12 cellular contexts compared by ENCODE assay signal in the genomic region with DNA sequence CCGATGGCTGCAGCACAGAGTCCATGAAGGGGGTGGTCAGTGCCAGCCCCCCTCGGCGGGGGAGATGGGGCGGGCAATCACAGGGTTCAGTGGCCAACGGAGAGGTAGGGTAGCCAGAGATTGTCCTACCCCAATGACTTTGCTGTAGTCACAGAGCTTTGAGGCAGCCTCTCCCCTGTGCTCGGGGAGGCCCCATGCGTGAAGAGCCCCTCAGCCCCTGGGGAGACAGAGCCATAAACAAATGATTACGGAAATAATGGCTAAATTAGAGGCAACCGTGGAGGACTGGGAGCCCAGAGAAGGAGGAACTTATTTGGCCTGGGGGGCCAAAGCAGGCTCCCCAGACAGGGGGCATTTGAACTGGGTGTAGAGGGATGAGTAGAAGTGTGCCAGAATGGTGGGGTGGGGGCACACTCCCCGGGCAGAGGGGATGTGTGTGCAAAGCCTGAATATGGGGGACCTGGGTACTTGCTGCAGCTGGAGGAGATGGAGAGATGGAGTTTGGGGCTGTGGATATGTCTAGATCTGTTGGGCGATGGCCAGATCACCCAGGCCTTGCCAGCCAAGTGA.
DNase-seq lines count a peak whose midpoint lies in the region; ATAC-seq, FAIRE-seq and TF ChIP-seq lines count a peak whose summit lies in the region.
"Had no signal": no experiment of that assay in that cellular context is flagged by ENCODE, and none has a peak within 500 bp of the region (broad histone marks: within the 10 kb centered on the region; RNA-seq: fewer than 3 reads in every experiment).

No MANE protein-coding gene starts in this region.

- H3K4me3 ChIP-seq in CD4-positive, alpha-beta memory T cell (ENCODE audit: low read length in 2 of 2) = no peak overlapping the region
- H3K4me3 ChIP-seq in esophagus squamous epithelium = no peak overlapping the region
- no peak overlapping the region for H3K4me3 ChIP-seq in skeletal muscle tissue (ENCODE audit: low read length in 3 of 3)

- WGBS in esophagus squamous epithelium, 2 donors = 63 to 73% methylated on average over 5 to 6 of the region's 11 CpGs

- intact Hi-C loops in CD4-positive, alpha-beta memory T cell (cut with micrococcal nuclease) = no loop called here
- intact Hi-C loops in esophagus squamous epithelium (cut with DNase I) = no loop called here

- no peak overlapping the region for H3K9ac ChIP-seq in skeletal muscle tissue (ENCODE audit: low read depth in 1 of 3, low read length in 3 of 3)

- H3K27me3 Mint-ChIP-seq in CD4-positive, alpha-beta memory T cell = no peaks in the 10 kb centered on the region
- no peaks in the 10 kb centered on the region for H3K27me3 Mint-ChIP-seq in WTC11 (ENCODE audit: low read depth)
- H3K27me3 Mint-ChIP-seq: activated CD4-positive, alpha-beta memory T cell treated with anti-CD3 and anti-CD28 coated beads, Interleukin-2, amount 10 ng/mL, durations not matched to agents 7 days and 5 days had no signal

- H3K27me3 ChIP-seq in CD4-positive, alpha-beta memory T cell (ENCODE audit: insufficient read depth, low read length) = no peaks in the 10 kb centered on the region
- H3K27me3 ChIP-seq in esophagus squamous epithelium (no peaks in the 10 kb centered on the region), skeletal muscle tissue (ENCODE audit: control insufficient read depth in 3 of 3, insufficient read depth in 3 of 3, low read length in 3 of 3) (peaks cover 4 to 20% (median 7%) of the 10 kb centered on the region in 3 donors)

- TF ChIP-seq POLR2A in esophagus squamous epithelium (IDR thresholded peaks at IDR 0.05) = no peak
- no peak for TF ChIP-seq POLR2A in H54 (IDR thresholded peaks at IDR 0.05; ENCODE audit: low read depth, low read length)

- H3K4me1 Mint-ChIP-seq in CD4-positive, alpha-beta memory T cell = peaks cover 0 to 9% (median 2%) of the 10 kb centered on the region in 4 donors
- 0 out of 2 replicates have a peak, but pooled peaks cover 4% of the 10 kb centered on the region for H3K4me1 Mint-ChIP-seq in WTC11
- H3K4me1 Mint-ChIP-seq: activated CD4-positive, alpha-beta memory T cell treated with anti-CD3 and anti-CD28 coated beads, Interleukin-2, amount 10 ng/mL, durations not matched to agents 7 days and 5 days had no signal

- H3K4me1 ChIP-seq in CD4-positive, alpha-beta memory T cell (ENCODE audit: insufficient read depth, low read length) = no peaks in the 10 kb centered on the region
- H3K4me1 ChIP-seq in esophagus squamous epithelium = peaks cover 33 to 99% (median 58%) of the 10 kb centered on the region in 3 donors
- peaks cover 36 to 41% (median 36%) of the 10 kb centered on the region in 3 donors for H3K4me1 ChIP-seq in skeletal muscle tissue (ENCODE audit: control insufficient read depth in 3 of 3, insufficient read depth in 3 of 3, low read length in 3 of 3)

- no peak for DNase-seq in CD4-positive, alpha-beta memory T cell
- DNase-seq in WTC11 (ENCODE audit: low spot score) (no peak), esophagus squamous epithelium (lab: John Stamatoyannopoulos, UW) (no peak), H54 (ENCODE audit: insufficient read length, low spot score) (no peak)
- DNase-seq in stimulated activated CD4-positive, alpha-beta T cell treated with anti-CD3 and anti-CD28 coated beads, Interleukin-4, amount 100 ng/mL, for 1 hour = no peak
- DNase-seq: activated CD4-positive, alpha-beta memory T cell treated with anti-CD3 and anti-CD28 coated beads, Interleukin-2, amount 10 ng/mL, durations not matched to agents 7 days and 5 days; activated naive CD4-positive, alpha-beta T cell treated with anti-CD3 and anti-CD28 coated beads, Interleukin-2, amount 50 U/mL, for 16 hours; natural killer cell; stimulated activated CD8-positive, alpha-beta memory T cell treated with anti-CD3 and anti-CD28 coated beads, Interleukin-4, amount 100 ng/mL, for 48 hours had no signal

- H3K27ac ChIP-seq in CD4-positive, alpha-beta memory T cell (ENCODE audit: low read depth, low read length) = no peak overlapping the region
- peak overlapping the region; percentile 51 to 87 (median 74) for H3K27ac ChIP-seq in esophagus squamous epithelium
- peak overlapping the region; percentile 81 for H3K27ac ChIP-seq in skeletal muscle tissue (ENCODE audit: low read depth, low read length)

- no peaks in the 10 kb centered on the region for H3K9me3 ChIP-seq in CD4-positive, alpha-beta memory T cell (ENCODE audit: control insufficient read depth in 1 of 2, low read length in 2 of 2)
- no peaks in the 10 kb centered on the region for H3K9me3 ChIP-seq in esophagus squamous epithelium
- no peaks in the 10 kb centered on the region for H3K9me3 ChIP-seq in skeletal muscle tissue (ENCODE audit: control insufficient read depth in 3 of 3, low read length in 3 of 3)

- CTCF ChIA-PET in CD4-positive, alpha-beta memory T cell (lab: Charles Lee; ENCODE audit: partially characterized antibody) = interaction anchor here (1.4 kb wide), 1 partner anchor 46 kb away, joined by 3 read pairs; no protein-coding TSS in a partner anchor
- CTCF ChIA-PET in WTC11 (lab: Charles Lee) = interaction anchor here (1.1 kb wide), 1 partner anchor 11 kb away, joined by 3 read pairs; no protein-coding TSS in a partner anchor

- H3K36me3 ChIP-seq in CD4-positive, alpha-beta memory T cell (ENCODE audit: insufficient read depth, low read length) = no peaks in the 10 kb centered on the region
- H3K36me3 ChIP-seq in esophagus squamous epithelium (peaks cover 0 to 49% (median 5%) of the 10 kb centered on the region in 3 donors), skeletal muscle tissue (ENCODE audit: control insufficient read depth in 3 of 3, insufficient read depth in 3 of 3, low read length in 3 of 3) (no peaks in the 10 kb centered on the region)

- FAIRE-seq in H54 (lab: Jason Lieb, UNC) = no peak

- TF ChIP-seq CTCF in WTC11 (IDR thresholded peaks at IDR 0.05) (no peak), esophagus squamous epithelium (IDR thresholded peaks at IDR 0.05) (no peak)

- peak overlapping the region; percentile 17 to 85 (median 59) for H3K27ac Mint-ChIP-seq in CD4-positive, alpha-beta memory T cell
- peak overlapping the region; percentile 12; the same call in 1 of the 2 replicates for H3K27ac Mint-ChIP-seq in WTC11
- H3K27ac Mint-ChIP-seq: activated CD4-positive, alpha-beta memory T cell treated with anti-CD3 and anti-CD28 coated beads, Interleukin-2, amount 10 ng/mL, durations not matched to agents 7 days and 5 days had no signal

- POLR2A ChIA-PET in CD4-positive, alpha-beta memory T cell (lab: Charles Lee; ENCODE audit: partially characterized antibody) = no interaction called here
- POLR2A ChIA-PET in WTC11 (lab: Charles Lee) = no interaction called here

- no peaks in the 10 kb centered on the region for H3K9me3 Mint-ChIP-seq in CD4-positive, alpha-beta memory T cell
- no peaks in the 10 kb centered on the region for H3K9me3 Mint-ChIP-seq in WTC11
- H3K9me3 Mint-ChIP-seq: activated CD4-positive, alpha-beta memory T cell treated with anti-CD3 and anti-CD28 coated beads, Interleukin-2, amount 10 ng/mL, durations not matched to agents 7 days and 5 days; natural killer cell had no signal

- peaks cover 17 to 42% of the 10 kb centered on the region in 2 donors for H3K36me3 Mint-ChIP-seq in CD4-positive, alpha-beta memory T cell
- H3K36me3 Mint-ChIP-seq in WTC11 = peaks cover 16% of the 10 kb centered on the region
- H3K36me3 Mint-ChIP-seq: natural killer cell had no signal

- H3K4me3 Mint-ChIP-seq in CD4-positive, alpha-beta memory T cell = no peak overlapping the region
- no peak overlapping the region for H3K4me3 Mint-ChIP-seq in WTC11
- H3K4me3 Mint-ChIP-seq: activated CD4-positive, alpha-beta memory T cell treated with anti-CD3 and anti-CD28 coated beads, Interleukin-2, amount 10 ng/mL, durations not matched to agents 7 days and 5 days; natural killer cell had no signal

- ATAC-seq in WTC11 (no peak), HG02840 (IDR thresholded peaks at IDR 0.05; ENCODE audit: low FRiP score, unreplicated experiment) (no peak), GM18909 (IDR thresholded peaks at IDR 0.05; ENCODE audit: poor library complexity, unreplicated experiment) (no peak)
- ATAC-seq: natural killer cell had no signal

TF ChIP-seq in WTC11, 78 proteins besides CTCF, POLR2A, EP300 and RAD21 (continues in another document):
- no peak for TF ChIP-seq RORB (CRISPR knock-in tag; IDR thresholded peaks at IDR 0.05)
- TF ChIP-seq, protein P1, sequence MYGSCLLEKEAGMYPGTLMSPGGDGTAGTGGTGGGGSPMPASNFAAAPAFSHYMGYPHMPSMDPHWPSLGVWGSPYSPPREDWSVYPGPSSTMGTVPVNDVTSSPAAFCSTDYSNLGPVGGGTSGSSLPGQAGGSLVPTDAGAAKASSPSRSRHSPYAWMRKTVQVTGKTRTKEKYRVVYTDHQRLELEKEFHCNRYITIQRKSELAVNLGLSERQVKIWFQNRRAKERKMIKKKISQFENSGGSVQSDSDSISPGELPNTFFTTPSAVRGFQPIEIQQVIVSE (CRISPR knock-in tag; IDR thresholded peaks at IDR 0.05; ENCODE audit: borderline replicate concordance) = no peak
- TF ChIP-seq, protein P2, sequence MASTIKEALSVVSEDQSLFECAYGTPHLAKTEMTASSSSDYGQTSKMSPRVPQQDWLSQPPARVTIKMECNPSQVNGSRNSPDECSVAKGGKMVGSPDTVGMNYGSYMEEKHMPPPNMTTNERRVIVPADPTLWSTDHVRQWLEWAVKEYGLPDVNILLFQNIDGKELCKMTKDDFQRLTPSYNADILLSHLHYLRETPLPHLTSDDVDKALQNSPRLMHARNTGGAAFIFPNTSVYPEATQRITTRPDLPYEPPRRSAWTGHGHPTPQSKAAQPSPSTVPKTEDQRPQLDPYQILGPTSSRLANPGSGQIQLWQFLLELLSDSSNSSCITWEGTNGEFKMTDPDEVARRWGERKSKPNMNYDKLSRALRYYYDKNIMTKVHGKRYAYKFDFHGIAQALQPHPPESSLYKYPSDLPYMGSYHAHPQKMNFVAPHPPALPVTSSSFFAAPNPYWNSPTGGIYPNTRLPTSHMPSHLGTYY (CRISPR knock-in tag; IDR thresholded peaks at IDR 0.05) = no peak
- no peak for TF ChIP-seq KAT7 (CRISPR knock-in tag; IDR thresholded peaks at IDR 0.05; ENCODE audit: borderline replicate concordance)
- no peak for TF ChIP-seq ZNF263 (CRISPR knock-in tag; IDR thresholded peaks at IDR 0.05; ENCODE audit: low read depth)
- TF ChIP-seq, protein P3, sequence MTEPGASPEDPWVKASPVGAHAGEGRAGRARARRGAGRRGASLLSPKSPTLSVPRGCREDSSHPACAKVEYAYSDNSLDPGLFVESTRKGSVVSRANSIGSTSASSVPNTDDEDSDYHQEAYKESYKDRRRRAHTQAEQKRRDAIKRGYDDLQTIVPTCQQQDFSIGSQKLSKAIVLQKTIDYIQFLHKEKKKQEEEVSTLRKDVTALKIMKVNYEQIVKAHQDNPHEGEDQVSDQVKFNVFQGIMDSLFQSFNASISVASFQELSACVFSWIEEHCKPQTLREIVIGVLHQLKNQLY (CRISPR knock-in tag; IDR thresholded peaks at IDR 0.05) = no peak
